8 cellular contexts compared by ENCODE assay signal in genomic region chr1:58779837-58780585, GRCh38. TPM values are rescaled to one million over a fixed set of nuclear protein-coding genes. Genes with fewer than 3 reads are reported as not detected.
A peak's percentile ranks its signal among the peaks of the same experiment; 100 is the strongest.
DNase-seq lines count a peak whose midpoint lies in the region; ATAC-seq, FAIRE-seq and TF ChIP-seq lines count a peak whose summit lies in the region.

No MANE protein-coding gene starts in this region.

- TF ChIP-seq CTCF in D721Med (IDR thresholded peaks at IDR 0.05; ENCODE audit: insufficient read depth, missing control alignments), result no peak

- H3K4me1 Mint-ChIP-seq in activated CD4-positive, alpha-beta T cell treated with anti-CD3 and anti-CD28 coated beads, Interleukin-2, amount 10 ng/mL, durations not matched to agents 24 days and 14 days, result peaks cover 29% of the 10 kb centered on the region
- H3K4me1 Mint-ChIP-seq in activated CD4-positive, alpha-beta T cell treated with anti-CD3 and anti-CD28 coated beads, Interleukin-2, amount 10 ng/mL, durations not matched to agents 7 days and 5 days, result peaks cover 19% of the 10 kb centered on the region
- peaks cover 14% of the 10 kb centered on the region for H3K4me1 Mint-ChIP-seq in activated CD8-positive, alpha-beta memory T cell treated with anti-CD3 and anti-CD28 coated beads, Interleukin-2, amount 10 ng/mL, durations not matched to agents 7 days and 5 days

- CTCF ChIA-PET in activated CD4-positive, alpha-beta T cell treated with anti-CD3 and anti-CD28 coated beads, Interleukin-2, amount 10 ng/mL, durations not matched to agents 7 days and 5 days (lab: Charles Lee), result interaction anchor here (1.0 kb wide), 1 partner anchor 12 kb away, joined by 5 read pairs; no protein-coding TSS in a partner anchor
- CTCF ChIA-PET in activated CD8-positive, alpha-beta memory T cell treated with anti-CD3 and anti-CD28 coated beads, Interleukin-2, amount 10 ng/mL, durations not matched to agents 7 days and 5 days (lab: Charles Lee), result interaction anchor here (2.1 kb wide), 1 partner anchor 919 kb away, joined by 9 read pairs; no protein-coding TSS in a partner anchor

- ATAC-seq in activated CD8-positive, alpha-beta memory T cell treated with anti-CD3 and anti-CD28 coated beads, Interleukin-2, amount 10 ng/mL, durations not matched to agents 7 days and 5 days, result no peak

- FAIRE-seq in D721Med (lab: Jason Lieb, UNC), result no peak

- intact Hi-C loops in activated CD4-positive, alpha-beta T cell treated with anti-CD3 and anti-CD28 coated beads, Interleukin-2, amount 10 ng/mL, durations not matched to agents 24 days and 14 days (cut with micrococcal nuclease), result loop anchor here (5.0 kb wide), 1 partner anchor 697 kb away; no protein-coding TSS in a partner anchor

- peak; percentile 76 for DNase-seq in activated CD4-positive, alpha-beta T cell treated with anti-CD3 and anti-CD28 coated beads, Interleukin-2, amount 10 ng/mL, durations not matched to agents 24 days and 14 days
- DNase-seq in activated CD4-positive, alpha-beta T cell treated with anti-CD3 and anti-CD28 coated beads, Interleukin-2, amount 10 ng/mL, durations not matched to agents 7 days and 5 days, result no peak
- DNase-seq in NCI-H748 (lab: John Stamatoyannopoulos, UW; ENCODE audit: unreplicated experiment) (peak; percentile 97), dedifferentiated amniotic fluid mesenchymal stem cell (ENCODE audit: extremely low spot score) (peak; percentile 63), mucosa of gallbladder (ENCODE audit: low spot score) (peak; percentile 65), NOMO-1 (lab: John Stamatoyannopoulos, UW; ENCODE audit: unreplicated experiment in 2 of 2) (no peak), D721Med (ENCODE audit: insufficient read length, low spot score) (no peak)
- DNase-seq in activated CD8-positive, alpha-beta memory T cell treated with anti-CD3 and anti-CD28 coated beads, Interleukin-2, amount 10 ng/mL, durations not matched to agents 7 days and 5 days, result no peak

- peaks cover 32% of the 10 kb centered on the region for H3K36me3 Mint-ChIP-seq in activated CD4-positive, alpha-beta T cell treated with anti-CD3 and anti-CD28 coated beads, Interleukin-2, amount 10 ng/mL, durations not matched to agents 24 days and 14 days (ENCODE audit: low read depth)
- peaks cover 10% of the 10 kb centered on the region for H3K36me3 Mint-ChIP-seq in activated CD4-positive, alpha-beta T cell treated with anti-CD3 and anti-CD28 coated beads, Interleukin-2, amount 10 ng/mL, durations not matched to agents 7 days and 5 days (ENCODE audit: low read depth)
- peaks cover 16% of the 10 kb centered on the region for H3K36me3 Mint-ChIP-seq in activated CD8-positive, alpha-beta memory T cell treated with anti-CD3 and anti-CD28 coated beads, Interleukin-2, amount 10 ng/mL, durations not matched to agents 7 days and 5 days

- H3K4me3 Mint-ChIP-seq in activated CD4-positive, alpha-beta T cell treated with anti-CD3 and anti-CD28 coated beads, Interleukin-2, amount 10 ng/mL, durations not matched to agents 24 days and 14 days, result peak overlapping the region; percentile 97
- H3K4me3 Mint-ChIP-seq in activated CD4-positive, alpha-beta T cell treated with anti-CD3 and anti-CD28 coated beads, Interleukin-2, amount 10 ng/mL, durations not matched to agents 7 days and 5 days, result no peak overlapping the region
- H3K4me3 Mint-ChIP-seq in activated CD8-positive, alpha-beta memory T cell treated with anti-CD3 and anti-CD28 coated beads, Interleukin-2, amount 10 ng/mL, durations not matched to agents 7 days and 5 days, result no peak overlapping the region

- H3K9me3 Mint-ChIP-seq in activated CD4-positive, alpha-beta T cell treated with anti-CD3 and anti-CD28 coated beads, Interleukin-2, amount 10 ng/mL, durations not matched to agents 24 days and 14 days, result no peaks in the 10 kb centered on the region
- no peaks in the 10 kb centered on the region for H3K9me3 Mint-ChIP-seq in activated CD4-positive, alpha-beta T cell treated with anti-CD3 and anti-CD28 coated beads, Interleukin-2, amount 10 ng/mL, durations not matched to agents 7 days and 5 days
- no peaks in the 10 kb centered on the region for H3K9me3 Mint-ChIP-seq in activated CD8-positive, alpha-beta memory T cell treated with anti-CD3 and anti-CD28 coated beads, Interleukin-2, amount 10 ng/mL, durations not matched to agents 7 days and 5 days (ENCODE audit: low read depth)

- H3K27ac Mint-ChIP-seq in activated CD4-positive, alpha-beta T cell treated with anti-CD3 and anti-CD28 coated beads, Interleukin-2, amount 10 ng/mL, durations not matched to agents 24 days and 14 days, result no peak overlapping the region
- no peak overlapping the region for H3K27ac Mint-ChIP-seq in activated CD4-positive, alpha-beta T cell treated with anti-CD3 and anti-CD28 coated beads, Interleukin-2, amount 10 ng/mL, durations not matched to agents 7 days and 5 days
- no peak overlapping the region for H3K27ac Mint-ChIP-seq in activated CD8-positive, alpha-beta memory T cell treated with anti-CD3 and anti-CD28 coated beads, Interleukin-2, amount 10 ng/mL, durations not matched to agents 7 days and 5 days

- POLR2A ChIA-PET in activated CD4-positive, alpha-beta T cell treated with anti-CD3 and anti-CD28 coated beads, Interleukin-2, amount 10 ng/mL, durations not matched to agents 7 days and 5 days (lab: Charles Lee), result no interaction called here

- peaks cover 9% of the 10 kb centered on the region for H3K27me3 Mint-ChIP-seq in activated CD4-positive, alpha-beta T cell treated with anti-CD3 and anti-CD28 coated beads, Interleukin-2, amount 10 ng/mL, durations not matched to agents 24 days and 14 days
- H3K27me3 Mint-ChIP-seq in activated CD4-positive, alpha-beta T cell treated with anti-CD3 and anti-CD28 coated beads, Interleukin-2, amount 10 ng/mL, durations not matched to agents 7 days and 5 days, result peaks cover 14% of the 10 kb centered on the region
- H3K27me3 Mint-ChIP-seq in activated CD8-positive, alpha-beta memory T cell treated with anti-CD3 and anti-CD28 coated beads, Interleukin-2, amount 10 ng/mL, durations not matched to agents 7 days and 5 days, result peaks cover 9% of the 10 kb centered on the region

RNA-seq across cellular contexts. Expression of gene JUN, which starts 3.8 kb away (rescaled TPM):
- 51.6 and 52.6 TPM in 2 replicates for total RNA-seq in activated CD4-positive, alpha-beta T cell treated with anti-CD3 and anti-CD28 coated beads, Interleukin-2, amount 10 ng/mL, durations not matched to agents 24 days and 14 days
- 10 to 100 TPM; 30.1 to 35.6 TPM for total RNA-seq in activated CD4-positive, alpha-beta T cell treated with anti-CD3 and anti-CD28 coated beads, Interleukin-2, amount 10 ng/mL, durations not matched to agents 7 days and 5 days
- 135 TPM for total RNA-seq in mucosa of gallbladder
- 100 to 1,000 TPM in 1 of 2 experiments, 10 to 100 TPM in 1; 50.5 to 129 TPM for total RNA-seq in activated CD8-positive, alpha-beta memory T cell treated with anti-CD3 and anti-CD28 coated beads, Interleukin-2, amount 10 ng/mL, durations not matched to agents 7 days and 5 days

Comparison
In these comparisons a context has a peak if more than half of its experiments do, and no peak if none do; other contexts are left out.
1. DNase-seq: peak in activated CD4-positive, alpha-beta T cell treated with anti-CD3 and anti-CD28 coated beads, Interleukin-2, amount 10 ng/mL, durations not matched to agents 24 days and 14 days (single experiment), NCI-H748 (single experiment), dedifferentiated amniotic fluid mesenchymal stem cell (single experiment) and mucosa of gallbladder (single experiment); none in activated CD4-positive, alpha-beta T cell treated with anti-CD3 and anti-CD28 coated beads, Interleukin-2, amount 10 ng/mL, durations not matched to agents 7 days and 5 days (single experiment), NOMO-1 (0 of 2), D721Med (single experiment) and activated CD8-positive, alpha-beta memory T cell treated with anti-CD3 and anti-CD28 coated beads, Interleukin-2, amount 10 ng/mL, durations not matched to agents 7 days and 5 days (single experiment).